Comparison of ENCODE assay signal across 1 cellular context in genomic region chr17:81034779-81035388, GRCh38.
TF ChIP-seq lines count a peak whose summit lies in the region.

Gene BAIAP2 (plus strand): TSS chr17:81035151. CDS start chr17:81035255, 104 bp downstream.

TF ChIP-seq in HepG2, 621 proteins besides CTCF, POLR2A, EP300 and RAD21 (continued from another document and continues in another):
- no peak for TF ChIP-seq ZNF605 (CRISPR knock-in tag; IDR thresholded peaks at IDR 0.05)
- TF ChIP-seq KMT2B (CRISPR knock-in tag; IDR thresholded peaks at IDR 0.05): peak; percentile 70
- no peak for TF ChIP-seq GFI1 (CRISPR knock-in tag; IDR thresholded peaks at IDR 0.05; ENCODE audit: borderline replicate concordance)
- TF ChIP-seq ZNF776 (CRISPR knock-in tag; IDR thresholded peaks at IDR 0.05): 0 out of 2 replicates have a peak, but pooled peaks have one; percentile 22
- TF ChIP-seq ZNF788 (CRISPR knock-in tag; IDR thresholded peaks at IDR 0.05; ENCODE audit: borderline replicate concordance): peak; percentile 69; the same call in 1 of the 2 replicates
- peak; percentile 50; the same call in 1 of the 2 replicates for TF ChIP-seq ZNF766 (CRISPR knock-in tag; IDR thresholded peaks at IDR 0.05; ENCODE audit: borderline replicate concordance)
- TF ChIP-seq SMAD3 (CRISPR knock-in tag; IDR thresholded peaks at IDR 0.05): peak; percentile 85
- no peak for TF ChIP-seq ZNF180 (CRISPR knock-in tag; IDR thresholded peaks at IDR 0.05; ENCODE audit: borderline replicate concordance, low read depth)
- no peak for TF ChIP-seq RCOR2 (CRISPR knock-in tag; IDR thresholded peaks at IDR 0.05)
- no peak for TF ChIP-seq TCF7 (IDR thresholded peaks at IDR 0.05; ENCODE audit: low read depth)
- TF ChIP-seq ZNF136 (CRISPR knock-in tag; IDR thresholded peaks at IDR 0.05; ENCODE audit: low read depth): no peak
- peak; percentile 76; the same call in 1 of the 2 replicates for TF ChIP-seq ZSCAN9 (CRISPR knock-in tag; IDR thresholded peaks at IDR 0.05; ENCODE audit: borderline replicate concordance)
- TF ChIP-seq ZFP36L2 (CRISPR knock-in tag; IDR thresholded peaks at IDR 0.05): no peak
- TF ChIP-seq E2F2 (CRISPR knock-in tag; IDR thresholded peaks at IDR 0.05; ENCODE audit: borderline replicate concordance): peak; percentile 39; the same call in 1 of the 2 replicates
- TF ChIP-seq AHR (CRISPR knock-in tag; IDR thresholded peaks at IDR 0.05): peak; percentile 51; the same call in 1 of the 2 replicates
- TF ChIP-seq USF2 (IDR thresholded peaks at IDR 0.05; ENCODE audit: low read depth, low read length): no peak
- no peak for TF ChIP-seq USF2 (CRISPR knock-in tag; IDR thresholded peaks at IDR 0.05; ENCODE audit: borderline replicate concordance)
- no peak for TF ChIP-seq NFRKB (IDR thresholded peaks at IDR 0.05)
- TF ChIP-seq ZNF333 (CRISPR knock-in tag; IDR thresholded peaks at IDR 0.05; ENCODE audit: borderline replicate concordance): 0 out of 2 replicates have a peak, but pooled peaks have one; percentile 76
- peak; percentile 78; the same call in 1 of the 2 replicates for TF ChIP-seq ZNF710 (CRISPR knock-in tag; IDR thresholded peaks at IDR 0.05; ENCODE audit: borderline replicate concordance)
- TF ChIP-seq ZMYM3 (CRISPR knock-in tag; IDR thresholded peaks at IDR 0.05): no peak
- no peak for TF ChIP-seq SNAPC4 (CRISPR knock-in tag; IDR thresholded peaks at IDR 0.05)
- TF ChIP-seq ZFP90 (CRISPR knock-in tag; IDR thresholded peaks at IDR 0.05; ENCODE audit: borderline replicate concordance): no peak
- no peak for TF ChIP-seq PCBP1 (IDR thresholded peaks at IDR 0.05; ENCODE audit: borderline replicate concordance, low read depth, low read length)
- peak; percentile 80; the same call in 1 of the 2 replicates for TF ChIP-seq CAMTA2 (CRISPR knock-in tag; IDR thresholded peaks at IDR 0.05; ENCODE audit: borderline replicate concordance)
- TF ChIP-seq ZNF691 (CRISPR knock-in tag; IDR thresholded peaks at IDR 0.05; ENCODE audit: borderline replicate concordance, low read depth): no peak; the same call in 1 of the 2 replicates
- TF ChIP-seq MAFG (CRISPR knock-in tag; IDR thresholded peaks at IDR 0.05): no peak
- no peak for TF ChIP-seq IKZF1 (IDR thresholded peaks at IDR 0.05)
- TF ChIP-seq CENPBD1 (CRISPR knock-in tag; IDR thresholded peaks at IDR 0.05; ENCODE audit: borderline replicate concordance, low read depth): no peak
- TF ChIP-seq ETV6 (CRISPR knock-in tag; conservative IDR thresholded peaks at IDR 0.05): peak; percentile 78; the same call in 1 of the 2 replicates
- peak; percentile 73; the same call in 1 of the 2 replicates for TF ChIP-seq STAT5B (CRISPR knock-in tag; IDR thresholded peaks at IDR 0.05)
- TF ChIP-seq ZFP1 (CRISPR knock-in tag; IDR thresholded peaks at IDR 0.05): no peak
- TF ChIP-seq ZNF263 (CRISPR knock-in tag; IDR thresholded peaks at IDR 0.05): peak; percentile 61; the same call in 1 of the 2 replicates
- TF ChIP-seq KLF9 (CRISPR knock-in tag; IDR thresholded peaks at IDR 0.05; ENCODE audit: low read depth): 0 out of 2 replicates have a peak, but pooled peaks have one; percentile 38
- TF ChIP-seq IRX3 (CRISPR knock-in tag; IDR thresholded peaks at IDR 0.05; ENCODE audit: borderline replicate concordance, low read depth): no peak
- no peak for TF ChIP-seq ZNF562 (CRISPR knock-in tag; IDR thresholded peaks at IDR 0.05; ENCODE audit: borderline replicate concordance)
- no peak for TF ChIP-seq ZMYM2 (CRISPR knock-in tag; IDR thresholded peaks at IDR 0.05)
- TF ChIP-seq JUN (CRISPR knock-in tag; IDR thresholded peaks at IDR 0.05): no peak
- no peak for TF ChIP-seq ZBTB3 (CRISPR knock-in tag; IDR thresholded peaks at IDR 0.05; ENCODE audit: borderline replicate concordance, low read depth)
- no peak for TF ChIP-seq ZNF460 (CRISPR knock-in tag; IDR thresholded peaks at IDR 0.05; ENCODE audit: borderline replicate concordance)
- TF ChIP-seq GLMP (CRISPR knock-in tag; IDR thresholded peaks at IDR 0.05; ENCODE audit: borderline replicate concordance): no peak
- TF ChIP-seq IKZF5 (CRISPR knock-in tag; IDR thresholded peaks at IDR 0.05): peak; percentile 51; the same call in 1 of the 2 replicates
- peak; percentile 64; the same call in 1 of the 2 replicates for TF ChIP-seq ZBTB26 (CRISPR knock-in tag; IDR thresholded peaks at IDR 0.05; ENCODE audit: borderline replicate concordance)
- no peak for TF ChIP-seq ZNF619 (CRISPR knock-in tag; IDR thresholded peaks at IDR 0.05)
- 0 out of 2 replicates have a peak, but pooled peaks have one; percentile 30 for TF ChIP-seq ZNF574 (CRISPR knock-in tag; IDR thresholded peaks at IDR 0.05)
